Comparison of ENCODE assay signal across 16 cellular contexts in genomic region chr19:55559684-55560083, GRCh38. TPM values are rescaled to one million over a fixed set of nuclear protein-coding genes. Genes with fewer than 3 reads are reported as not detected.
DNase-seq lines count a peak whose midpoint lies in the region; ATAC-seq and TF ChIP-seq lines count a peak whose summit lies in the region.
"Had no signal": no experiment of that assay in that cellular context is flagged by ENCODE, and none has a peak within 500 bp of the region (broad histone marks: within the 10 kb centered on the region; RNA-seq: fewer than 3 reads in every experiment).

No MANE protein-coding gene starts in this region.

- intact Hi-C loops in left colon (cut with DNase I, micrococcal nuclease) = no loop called here

- peak; percentile 13 to 40 for DNase-seq in SHP77 (lab: John Stamatoyannopoulos, UW)
- no peak for DNase-seq in SHP77 treated with DMSO at 0.1 percent for 48 hours (lab: John Stamatoyannopoulos, UW)
- peak; percentile 42 for DNase-seq in NCI-H146 treated with DMSO at 0.1 percent for 48 hours (lab: John Stamatoyannopoulos, UW; ENCODE audit: unreplicated experiment)
- peak; percentile 36 for DNase-seq in cerebellum (ENCODE audit: low spot score)
- peak; percentile 17 for DNase-seq in osteoblast (ENCODE audit: insufficient read length, low spot score, missing footprints)
- DNase-seq in activated CD4-positive, alpha-beta T cell treated with anti-CD3 and anti-CD28 coated beads for 4 hours = no peak
- no peak for DNase-seq in left colon
- DNase-seq in T-helper 1 cell = no peak
- DNase-seq: 8988T; Calu3; CD4-positive, alpha-beta memory T cell; DMS79 treated with DMSO at 0.1 percent for 48 hours; GM23248; HCEC 1CT had no signal

- no peak overlapping the region for H3K27ac ChIP-seq in osteoblast (ENCODE audit: low read depth, low read length)
- H3K27ac ChIP-seq: BLaER1, GM23248 had no signal

- H3K27me3 ChIP-seq in osteoblast (ENCODE audit: insufficient read depth, low read length) = no peaks in the 10 kb centered on the region
- H3K27me3 ChIP-seq: BLaER1 had no signal

- H3K9me3 ChIP-seq in osteoblast (ENCODE audit: low read depth, low read length) = no peaks in the 10 kb centered on the region

- no peaks in the 10 kb centered on the region for H3K79me2 ChIP-seq in osteoblast (ENCODE audit: insufficient read depth, low read length)

- no peaks in the 10 kb centered on the region for H3K36me3 ChIP-seq in osteoblast (ENCODE audit: insufficient read depth, low read length)
- H3K36me3 ChIP-seq: BLaER1 had no signal

- no peaks in the 10 kb centered on the region for H3K4me1 ChIP-seq in osteoblast (ENCODE audit: insufficient read depth, low read length)

- H3K4me2 ChIP-seq in osteoblast (ENCODE audit: insufficient read depth, low read length) = no peak overlapping the region
- H3K4me2 ChIP-seq: BLaER1 had no signal

- TF ChIP-seq CTCF in osteoblast (IDR thresholded peaks at IDR 0.05; ENCODE audit: extremely low read depth, low read depth, low read length) = no peak

- no peak overlapping the region for H3K4me3 ChIP-seq in osteoblast (ENCODE audit: insufficient read depth, low read length)
- H3K4me3 ChIP-seq: BLaER1, GM23248 had no signal

- no peak for ATAC-seq in left colon

- no peaks in the 10 kb centered on the region for H4K20me1 ChIP-seq in osteoblast (ENCODE audit: insufficient read depth, low read length)
- H4K20me1 ChIP-seq: BLaER1 had no signal

- no peak overlapping the region for H2AFZ ChIP-seq in osteoblast (ENCODE audit: low read length)
- H2AFZ ChIP-seq: GM23248 had no signal

RNA-seq across cellular contexts. Expression of gene SBK3, which starts 14.3 kb away (rescaled TPM):
- not detected for total RNA-seq in cerebellum
- total RNA-seq in osteoblast = not detected in 2 replicates
- not detected for total RNA-seq in left colon
- total RNA-seq: A673; CD4-positive, alpha-beta memory T cell; GM23248 had no signal

RNA-seq across cellular contexts. Expression of gene ZNF579, which starts 21.0 kb away (rescaled TPM):
- total RNA-seq in cerebellum (3.9 TPM), osteoblast (6.9 and 7.4 TPM in 2 replicates), left colon (1 to 10 TPM; 5.3 to 7.3 TPM)

RNA-seq across cellular contexts. Expression of gene SBK2, which starts 22.8 kb away (rescaled TPM):
- total RNA-seq in cerebellum (not detected), osteoblast (not detected in 2 replicates), left colon (not detected)
- total RNA-seq: A673; Calu3; CD4-positive, alpha-beta memory T cell; GM23248 had no signal

RNA-seq across cellular contexts. Expression of gene FIZ1, which starts 39.6 kb away (rescaled TPM):
- total RNA-seq in cerebellum (2.2 TPM), osteoblast (2.9 and 3.6 TPM in 2 replicates), left colon (10 to 100 TPM; 14.7 to 15.5 TPM)

RNA-seq across cellular contexts. Expression of gene ZNF524, which starts 40.4 kb away (rescaled TPM):
- 3.6 TPM for total RNA-seq in cerebellum
- 11.2 TPM in 2 replicates for total RNA-seq in osteoblast
- 10 to 100 TPM; 26.6 to 36.4 TPM for total RNA-seq in left colon

Comparison
In these comparisons a context has a peak if more than half of its experiments do, and no peak if none do; other contexts are left out.
1. DNase-seq: peak in SHP77 (2 of 2), NCI-H146 treated with DMSO at 0.1 percent for 48 hours (single experiment), cerebellum (single experiment) and osteoblast (single experiment); none in SHP77 treated with DMSO at 0.1 percent for 48 hours (single experiment), activated CD4-positive, alpha-beta T cell treated with anti-CD3 and anti-CD28 coated beads for 4 hours (0 of 2), left colon (0 of 2) and T-helper 1 cell (0 of 5).